ENCODE assay signal across 1 cellular context in genomic region chr10:124985162-124985561, GRCh38.
TF ChIP-seq lines count a peak whose summit lies in the region.

No MANE protein-coding gene starts in this region.

TF ChIP-seq in HCT116, 20 proteins besides CTCF, POLR2A, EP300 and RAD21 (continued from another document):
- no peak for TF ChIP-seq ELF1 (IDR thresholded peaks at IDR 0.05; ENCODE audit: borderline replicate concordance, low read depth)
